In genomic region chr3:194871143-194871863, GRCh38 we compare ENCODE assay signal across 8 cellular contexts.
A peak's percentile ranks its signal among the peaks of the same experiment; 100 is the strongest.
DNase-seq lines count a peak whose midpoint lies in the region; FAIRE-seq and TF ChIP-seq lines count a peak whose summit lies in the region.

No MANE protein-coding gene starts in this region.

- H3K9me3 ChIP-seq in liver (ENCODE audit: control insufficient read depth in 4 of 4, low read length in 3 of 4): no peaks in the 10 kb centered on the region
- no peaks in the 10 kb centered on the region for H3K9me3 ChIP-seq in uterus

- H3K27me3 Mint-ChIP-seq in brain: peaks cover 16% of the 10 kb centered on the region

- FAIRE-seq in GM19239 (lab: Jason Lieb, UNC): no peak

- H3K27me3 ChIP-seq in liver (ENCODE audit: control insufficient read depth in 4 of 4, insufficient read depth in 4 of 4, low read length in 3 of 4) (no peaks in the 10 kb centered on the region), uterus (no peaks in the 10 kb centered on the region)

- H3K27ac Mint-ChIP-seq in brain: peak overlapping the region; percentile 5 to 83 (median 38)

- intact Hi-C loops in uterus (cut with DNase I; ENCODE audit: low total_unique reads): no loop called here

- no peak overlapping the region for H3K9ac ChIP-seq in liver (ENCODE audit: low read depth in 1 of 2, low read length in 2 of 2)

- H3K9me3 Mint-ChIP-seq in brain: peaks cover 0 to 15% (median 0%) of the 10 kb centered on the region in 5 experiments

- WGBS in liver: 34% methylated on average over 13 of the region's 13 CpGs

- H3K4me3 Mint-ChIP-seq in brain: peak overlapping the region in 1 of 5 experiments; percentile 45

- H3K4me1 Mint-ChIP-seq in brain: peaks cover 30% of the 10 kb centered on the region

- TF ChIP-seq RAD21 in liver (IDR thresholded peaks at IDR 0.05): no peak

- TF ChIP-seq POLR2A in uterus (IDR thresholded peaks at IDR 0.05): no peak

- H3K27ac ChIP-seq in 22Rv1 (peak overlapping the region; percentile 78), liver (ENCODE audit: low read depth in 1 of 2, low read length in 2 of 2) (no peak overlapping the region), uterus (peak overlapping the region; percentile 45 to 63), coronary artery (peak overlapping the region in 1 of 2 donors; percentile 58)

- H3K36me3 Mint-ChIP-seq in brain: no peaks in the 10 kb centered on the region

- H3K4me3 ChIP-seq in liver (ENCODE audit: low read depth in 1 of 3, low read length in 3 of 3) (no peak overlapping the region), uterus (no peak overlapping the region), coronary artery (no peak overlapping the region)

- no peaks in the 10 kb centered on the region for H3K36me3 ChIP-seq in liver (ENCODE audit: control insufficient read depth in 4 of 4, insufficient read depth in 3 of 4, low read depth in 1 of 4, low read length in 3 of 4)
- H3K36me3 ChIP-seq in uterus: no peaks in the 10 kb centered on the region

- peaks cover 3 to 24% (median 16%) of the 10 kb centered on the region in 4 donors for H3K4me1 ChIP-seq in liver (ENCODE audit: control insufficient read depth in 4 of 4, insufficient read depth in 4 of 4, low read length in 3 of 4)
- H3K4me1 ChIP-seq in uterus: peaks cover 4 to 14% of the 10 kb centered on the region in 2 donors

- TF ChIP-seq CTCF in 22Rv1 (IDR thresholded peaks at IDR 0.05) (no peak), brain (conservative IDR thresholded peaks at IDR 0.05) (no peak), liver (IDR thresholded peaks at IDR 0.05; ENCODE audit: low read depth, low read length, missing input control) (no peak), uterus (IDR thresholded peaks at IDR 0.05) (no peak), coronary artery (IDR thresholded peaks at IDR 0.05) (no peak)

- peak; percentile 13 for DNase-seq in GM19239 (ENCODE audit: insufficient read length, low spot score)
- DNase-seq in NCI-H146 treated with DMSO at 0.1 percent for 48 hours (lab: John Stamatoyannopoulos, UW; ENCODE audit: unreplicated experiment): peak; percentile 96
- peak; percentile 57 to 58 for DNase-seq in uterus
- DNase-seq in coronary artery (ENCODE audit: low spot score): no peak
- no peak for DNase-seq in anterior cingulate cortex (lab: John Stamatoyannopoulos, UW)

TF ChIP-seq in liver, 16 proteins besides CTCF, POLR2A, EP300 and RAD21:
- TF ChIP-seq HNF4G (IDR thresholded peaks at IDR 0.05) (peak; percentile 6), NR2F2 (IDR thresholded peaks at IDR 0.05) (no peak), TAF1 (conservative IDR thresholded peaks at IDR 0.05) (no peak), REST (IDR thresholded peaks at IDR 0.05) (no peak), RXRA (IDR thresholded peaks at IDR 0.05) (no peak), YY1 (IDR thresholded peaks at IDR 0.05) (no peak), SP1 (IDR thresholded peaks at IDR 0.05) (peak; percentile 38), JUND (IDR thresholded peaks at IDR 0.05) (no peak), FOXA2 (IDR thresholded peaks at IDR 0.05) (no peak), HNF4A (conservative IDR thresholded peaks at IDR 0.05) (peak in 1 of 2 donors; percentile 38)

Comparison
In these comparisons a context has a peak if more than half of its experiments do, and no peak if none do; other contexts are left out.
1. H3K27ac ChIP-seq: peak in 22Rv1 (single experiment) and uterus (2 of 2); none in liver (0 of 2).
2. DNase-seq: peak in GM19239 (single experiment), NCI-H146 treated with DMSO at 0.1 percent for 48 hours (single experiment) and uterus (2 of 2); none in coronary artery (single experiment) and anterior cingulate cortex (0 of 58).